In the genomic region with DNA sequence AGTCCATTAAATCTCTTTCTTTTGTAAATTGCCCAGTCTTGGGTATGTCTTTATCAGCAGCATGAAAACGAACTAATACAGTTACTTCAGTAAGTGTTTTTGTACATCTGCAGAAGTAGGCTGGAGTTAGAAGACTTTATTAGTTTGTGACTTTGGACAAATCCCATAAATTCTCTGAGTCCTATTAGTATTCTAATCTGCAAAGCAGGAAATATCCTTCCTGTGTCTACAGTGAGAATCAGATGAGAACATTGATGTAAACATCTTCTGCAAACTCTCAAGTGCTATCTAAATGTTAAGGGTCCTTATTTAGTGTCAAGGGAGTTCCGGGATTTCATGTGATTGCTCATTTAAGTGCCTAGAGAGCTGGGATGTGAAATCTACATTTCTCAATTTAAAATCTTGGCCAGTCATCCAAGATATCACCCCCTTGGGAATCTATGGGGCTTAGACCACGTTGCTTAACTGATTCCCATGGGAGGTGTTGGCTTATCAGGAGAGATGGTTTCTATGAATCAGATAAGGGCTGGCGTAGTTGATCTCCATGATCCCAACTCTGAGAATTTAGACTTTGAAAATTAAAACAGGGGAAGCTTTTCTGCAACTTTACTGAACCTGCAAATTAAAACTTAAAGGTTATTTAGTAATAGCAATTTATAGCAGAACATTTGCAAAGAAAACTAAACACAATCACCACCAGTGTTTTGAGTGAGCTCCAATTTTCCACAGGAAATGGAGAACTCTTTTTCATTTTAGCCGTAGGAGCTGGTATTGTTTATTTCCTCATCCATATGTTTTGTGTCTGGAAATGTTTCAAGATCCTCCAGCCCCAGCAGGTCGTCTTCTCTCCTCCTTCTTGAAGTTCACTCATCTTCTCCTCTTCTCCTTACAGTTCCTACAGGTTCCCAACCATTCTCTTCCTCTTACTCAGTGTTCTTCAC, we compare ENCODE assay signal across 12 cellular contexts.
"Had no signal": no experiment of that assay in that cellular context is flagged by ENCODE, and none has a peak within 500 bp of the region (broad histone marks: within the 10 kb centered on the region; RNA-seq: fewer than 3 reads in every experiment).

No MANE protein-coding gene starts in this region.

- H3K4me2 ChIP-seq: neural progenitor cell had no signal

- H3K9me3 Mint-ChIP-seq: activated CD8-positive, alpha-beta T cell treated with anti-CD3 and anti-CD28 coated beads for 36 hours; activated naive CD4-positive, alpha-beta T cell treated with anti-CD3 and anti-CD28 coated beads for 36 hours; activated T-helper 1 cell treated with anti-CD3 and anti-CD28 coated beads, Interleukin-12 subunit alpha, Interleukin-12 subunit beta, Interleukin-2, Interleukin-4 antibody, amounts not matched to agents 30 ng/mL and 10 ng/mL and 1 ng/mL, durations not matched to agents 14 hours and 24 hours and 36 hours; dendritic cell treated with granulocyte-macrophage colony-stimulating factor and Interleukin-4, amounts not matched to agents 40 ng/mL and 50 ng/mL, for 4 days; endodermal cell; stimulated activated effector memory CD8-positive, alpha-beta T cell treated with anti-CD3 and anti-CD28 coated beads, Interleukin-12 subunit alpha, Interleukin-12 subunit beta, amount 100 ng/mL, for 72 hours had no signal

- H3K27ac Mint-ChIP-seq: activated CD8-positive, alpha-beta T cell treated with anti-CD3 and anti-CD28 coated beads for 36 hours; activated naive CD4-positive, alpha-beta T cell treated with anti-CD3 and anti-CD28 coated beads for 36 hours; activated T-helper 1 cell treated with anti-CD3 and anti-CD28 coated beads, Interleukin-12 subunit alpha, Interleukin-12 subunit beta, Interleukin-2, Interleukin-4 antibody, amounts not matched to agents 30 ng/mL and 10 ng/mL and 1 ng/mL, durations not matched to agents 14 hours and 24 hours and 36 hours; dendritic cell treated with granulocyte-macrophage colony-stimulating factor and Interleukin-4, amounts not matched to agents 40 ng/mL and 50 ng/mL, for 4 days; endodermal cell; neural progenitor cell; stimulated activated effector memory CD8-positive, alpha-beta T cell treated with anti-CD3 and anti-CD28 coated beads, Interleukin-12 subunit alpha, Interleukin-12 subunit beta, amount 100 ng/mL, for 72 hours had no signal

- H3K4me3 ChIP-seq: gastrocnemius medialis, heart right ventricle, left ventricle myocardium inferior, neural progenitor cell, thyroid gland had no signal

- H3K27ac ChIP-seq: gastrocnemius medialis, heart right ventricle, left ventricle myocardium inferior, neural progenitor cell, thyroid gland had no signal

- DNase-seq: activated CD8-positive, alpha-beta T cell treated with anti-CD3 and anti-CD28 coated beads for 36 hours; activated naive CD4-positive, alpha-beta T cell treated with anti-CD3 and anti-CD28 coated beads for 36 hours; caudate nucleus; endodermal cell; gastrocnemius medialis; heart right ventricle; left ventricle myocardium inferior; thyroid gland had no signal

- H3K36me3 Mint-ChIP-seq: neural progenitor cell; stimulated activated effector memory CD8-positive, alpha-beta T cell treated with anti-CD3 and anti-CD28 coated beads, Interleukin-12 subunit alpha, Interleukin-12 subunit beta, amount 100 ng/mL, for 72 hours had no signal

- H3K36me3 ChIP-seq: gastrocnemius medialis, heart right ventricle, left ventricle myocardium inferior, neural progenitor cell, thyroid gland had no signal

- H3K27me3 Mint-ChIP-seq: activated CD8-positive, alpha-beta T cell treated with anti-CD3 and anti-CD28 coated beads for 36 hours; dendritic cell treated with granulocyte-macrophage colony-stimulating factor and Interleukin-4, amounts not matched to agents 40 ng/mL and 50 ng/mL, for 4 days had no signal

- H3K4me1 Mint-ChIP-seq: endodermal cell; stimulated activated effector memory CD8-positive, alpha-beta T cell treated with anti-CD3 and anti-CD28 coated beads, Interleukin-12 subunit alpha, Interleukin-12 subunit beta, amount 100 ng/mL, for 72 hours had no signal

- H3K4me1 ChIP-seq: gastrocnemius medialis, left ventricle myocardium inferior, neural progenitor cell, thyroid gland had no signal

- H3K9ac ChIP-seq: neural progenitor cell had no signal

- H3K4me3 Mint-ChIP-seq: activated CD8-positive, alpha-beta T cell treated with anti-CD3 and anti-CD28 coated beads for 36 hours; activated naive CD4-positive, alpha-beta T cell treated with anti-CD3 and anti-CD28 coated beads for 36 hours; activated T-helper 1 cell treated with anti-CD3 and anti-CD28 coated beads, Interleukin-12 subunit alpha, Interleukin-12 subunit beta, Interleukin-2, Interleukin-4 antibody, amounts not matched to agents 30 ng/mL and 10 ng/mL and 1 ng/mL, durations not matched to agents 14 hours and 24 hours and 36 hours; dendritic cell treated with granulocyte-macrophage colony-stimulating factor and Interleukin-4, amounts not matched to agents 40 ng/mL and 50 ng/mL, for 4 days; endodermal cell; neural progenitor cell; stimulated activated effector memory CD8-positive, alpha-beta T cell treated with anti-CD3 and anti-CD28 coated beads, Interleukin-12 subunit alpha, Interleukin-12 subunit beta, amount 100 ng/mL, for 72 hours had no signal

- H3K27me3 ChIP-seq: gastrocnemius medialis, heart right ventricle, neural progenitor cell, thyroid gland had no signal

- H3K9me3 ChIP-seq: gastrocnemius medialis, heart right ventricle, left ventricle myocardium inferior, thyroid gland had no signal
